26 cellular contexts compared by ENCODE assay signal in the genomic region with DNA sequence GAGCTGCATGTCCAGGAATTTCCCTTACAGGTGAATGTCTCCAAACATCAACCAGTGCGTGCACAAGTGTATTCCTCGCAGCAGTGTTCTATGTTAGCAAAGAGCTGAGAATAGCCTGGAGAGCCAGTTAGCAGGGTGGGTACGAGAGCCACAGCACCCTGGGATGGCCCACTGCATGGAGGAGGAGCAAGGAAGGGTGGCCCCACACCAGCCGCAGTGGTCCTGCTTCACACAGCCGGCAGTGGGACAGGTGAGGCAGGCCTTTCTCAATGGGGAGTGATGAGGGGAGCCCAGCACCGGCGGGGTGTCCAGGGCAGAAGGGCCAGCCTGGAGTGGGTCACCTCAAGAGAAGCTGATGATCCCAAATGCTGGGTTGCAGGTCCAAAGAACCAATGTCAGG.
"Had no signal": no experiment of that assay in that cellular context is flagged by ENCODE, and none has a peak within 500 bp of the region (broad histone marks: within the 10 kb centered on the region; RNA-seq: fewer than 3 reads in every experiment).

No MANE protein-coding gene starts in this region.

- H3K4me3 Mint-ChIP-seq: activated B cell treated with CpG ODN at 0.5 μM for 24 hours; activated CD4-positive, alpha-beta T cell treated with anti-CD3 and anti-CD28 coated beads, Interleukin-2, amount 10 ng/mL, durations not matched to agents 24 days and 14 days; activated naive CD4-positive, alpha-beta T cell treated with anti-CD3 and anti-CD28 coated beads for 36 hours; activated naive CD8-positive, alpha-beta T cell treated with anti-CD3 and anti-CD28 coated beads for 36 hours; T-cell had no signal

- H3K27ac Mint-ChIP-seq: activated B cell treated with CpG ODN at 0.5 μM for 24 hours; activated CD4-positive, alpha-beta T cell treated with anti-CD3 and anti-CD28 coated beads, Interleukin-2, amount 10 ng/mL, durations not matched to agents 24 days and 14 days; activated naive CD4-positive, alpha-beta T cell treated with anti-CD3 and anti-CD28 coated beads for 36 hours; activated naive CD8-positive, alpha-beta T cell treated with anti-CD3 and anti-CD28 coated beads for 36 hours; T-cell had no signal

- H3K27me3 Mint-ChIP-seq: activated B cell treated with CpG ODN at 0.5 μM for 24 hours; activated CD4-positive, alpha-beta T cell treated with anti-CD3 and anti-CD28 coated beads, Interleukin-2, amount 10 ng/mL, durations not matched to agents 24 days and 14 days; activated naive CD8-positive, alpha-beta T cell treated with anti-CD3 and anti-CD28 coated beads for 36 hours had no signal

- DNase-seq: activated B cell treated with CpG ODN at 0.5 μM for 24 hours; activated CD4-positive, alpha-beta T cell treated with anti-CD3 and anti-CD28 coated beads for 1 hour; activated CD4-positive, alpha-beta T cell treated with anti-CD3 and anti-CD28 coated beads, Interleukin-2, amount 10 ng/mL, durations not matched to agents 24 days and 14 days; activated CD4-positive, alpha-beta T cell treated with anti-CD3 and anti-CD28 coated beads, Interleukin-2, amount 50 U/mL, for 48 hours; activated CD8-positive, alpha-beta memory T cell treated with anti-CD3 and anti-CD28 coated beads, Interleukin-2, amount 50 U/mL, for 48 hours; activated naive CD4-positive, alpha-beta T cell treated with anti-CD3 and anti-CD28 coated beads for 36 hours; activated naive CD8-positive, alpha-beta T cell treated with anti-CD3 and anti-CD28 coated beads for 36 hours; activated T-cell treated with anti-CD3 and anti-CD28 coated beads, Interleukin-2, amount 50 U/mL, for 1 hour; brain microvascular endothelial cell; cerebellar nuclear complex; MG63; MV-4-11; NCI-H1092 treated with DMSO at 0.1 percent for 48 hours; NCI-H1436; NCI-H1694 treated with DMSO at 0.1 percent for 48 hours; NCI-H2029 treated with DMSO at 0.1 percent for 48 hours; NCI-H345; NCI-H510A; NCI-H526 treated with DMSO at 0.1 percent for 48 hours; NCI-H82; SIG-M5; T-cell; T-helper 2 cell; T1000 had no signal

- H3K9me3 Mint-ChIP-seq: activated B cell treated with CpG ODN at 0.5 μM for 24 hours; activated CD4-positive, alpha-beta T cell treated with anti-CD3 and anti-CD28 coated beads, Interleukin-2, amount 10 ng/mL, durations not matched to agents 24 days and 14 days; activated naive CD4-positive, alpha-beta T cell treated with anti-CD3 and anti-CD28 coated beads for 36 hours; activated naive CD8-positive, alpha-beta T cell treated with anti-CD3 and anti-CD28 coated beads for 36 hours; T-cell had no signal

- ATAC-seq: T-cell had no signal

- FAIRE-seq: RCC 7860, TTC549 had no signal

- H3K4me1 Mint-ChIP-seq: activated B cell treated with CpG ODN at 0.5 μM for 24 hours; activated CD4-positive, alpha-beta T cell treated with anti-CD3 and anti-CD28 coated beads, Interleukin-2, amount 10 ng/mL, durations not matched to agents 24 days and 14 days; activated naive CD8-positive, alpha-beta T cell treated with anti-CD3 and anti-CD28 coated beads for 36 hours; T-cell had no signal

- H3K36me3 Mint-ChIP-seq: activated naive CD8-positive, alpha-beta T cell treated with anti-CD3 and anti-CD28 coated beads for 36 hours; T-cell had no signal
